Comparison of ENCODE assay signal across 9 cellular contexts in genomic region chr1:235910357-235911299, GRCh38. TPM values are rescaled to one million over a fixed set of nuclear protein-coding genes. Genes with fewer than 3 reads are reported as not detected.
DNase-seq lines count a peak whose midpoint lies in the region; ATAC-seq and TF ChIP-seq lines count a peak whose summit lies in the region.
"Had no signal": no experiment of that assay in that cellular context is flagged by ENCODE, and none has a peak within 500 bp of the region (broad histone marks: within the 10 kb centered on the region; RNA-seq: fewer than 3 reads in every experiment).

No MANE protein-coding gene starts in this region.

- no peaks in the 10 kb centered on the region for H3K9me3 Mint-ChIP-seq in activated T-cell treated with anti-CD3 and anti-CD28 coated beads, Interleukin-2, amount 50 U/mL, for 4 hours

- no peak overlapping the region for H3K4me3 ChIP-seq in gastroesophageal sphincter
- H3K4me3 ChIP-seq: gastrocnemius medialis had no signal

- peaks cover 0 to 27% (median 0%) of the 10 kb centered on the region in 3 donors for H3K4me1 ChIP-seq in gastroesophageal sphincter
- H3K4me1 ChIP-seq: gastrocnemius medialis had no signal

- DNase-seq in Caki2 (ENCODE audit: low read depth), result peak; percentile 97
- DNase-seq in HK-2 (ENCODE audit: unreplicated experiment), result peak; percentile 94
- DNase-seq in activated T-cell treated with anti-CD3 and anti-CD28 coated beads, Interleukin-2, amount 50 U/mL, for 4 hours, result peak; percentile 15
- DNase-seq in smooth muscle cell of the brain vasculature (ENCODE audit: low read depth, low spot score), result peak; percentile 73
- DNase-seq: gastrocnemius medialis had no signal

- peaks cover 2% of the 10 kb centered on the region for H3K27me3 Mint-ChIP-seq in activated T-cell treated with anti-CD3 and anti-CD28 coated beads, Interleukin-2, amount 50 U/mL, for 4 hours (ENCODE audit: low read depth)

- H3K4me3 Mint-ChIP-seq in activated T-cell treated with anti-CD3 and anti-CD28 coated beads, Interleukin-2, amount 50 U/mL, for 4 hours, result no peak overlapping the region

- H3K27ac ChIP-seq in gastroesophageal sphincter, result peak overlapping the region in 3 of 4 donors; percentile 67 to 75 (median 68)

- TF ChIP-seq EP300 in gastroesophageal sphincter (IDR thresholded peaks at IDR 0.05), result no peak

- no peak for TF ChIP-seq CTCF in gastroesophageal sphincter (IDR thresholded peaks at IDR 0.05)

- peaks cover 24% of the 10 kb centered on the region for H3K4me1 Mint-ChIP-seq in activated T-cell treated with anti-CD3 and anti-CD28 coated beads, Interleukin-2, amount 50 U/mL, for 4 hours (ENCODE audit: low read depth)

- no peaks in the 10 kb centered on the region for H3K9me3 ChIP-seq in gastroesophageal sphincter
- H3K9me3 ChIP-seq: gastrocnemius medialis had no signal

- H3K36me3 ChIP-seq in gastroesophageal sphincter, result no peaks in the 10 kb centered on the region
- H3K36me3 ChIP-seq: gastrocnemius medialis had no signal

- ATAC-seq in activated T-cell treated with anti-CD3 and anti-CD28 coated beads, Interleukin-2, amount 50 U/mL, for 4 hours, result peak; percentile 95
- ATAC-seq in gastroesophageal sphincter (peak; percentile 83), GM21619 (IDR thresholded peaks at IDR 0.05; ENCODE audit: unreplicated experiment) (no peak), HG02623 (IDR thresholded peaks at IDR 0.05; ENCODE audit: unreplicated experiment) (no peak), HG02571 (IDR thresholded peaks at IDR 0.05; ENCODE audit: unreplicated experiment) (no peak)

- WGBS in gastroesophageal sphincter (ENCODE audit: low coverage in 1 of 2), 2 donors, result 29 to 85% methylated on average over 2 to 7 of the region's 8 CpGs

- no peaks in the 10 kb centered on the region for H3K36me3 Mint-ChIP-seq in activated T-cell treated with anti-CD3 and anti-CD28 coated beads, Interleukin-2, amount 50 U/mL, for 4 hours (ENCODE audit: insufficient read depth)

- TF ChIP-seq POLR2A in gastroesophageal sphincter (IDR thresholded peaks at IDR 0.05), result no peak

- no peaks in the 10 kb centered on the region for H3K27me3 ChIP-seq in gastroesophageal sphincter

- in situ Hi-C loops in Caki2 (cut with HindIII; ENCODE audit: low pct_unique_long_range_greater_than_20kb, low sequenced_read_pairs), result no loop called here

RNA-seq across cellular contexts. Expression of gene LYST, which starts 43.9 kb away (rescaled TPM):
- 9.8 and 11.7 TPM in 2 replicates for total RNA-seq in Caki2 (2014; rRNA removed; shearing (Covaris generic); ENCODE audit: low replicate concordance)
- 10 to 100 TPM; 30.3 to 35.2 (median 33.7) TPM for total RNA-seq in activated T-cell treated with anti-CD3 and anti-CD28 coated beads, Interleukin-2, amount 50 U/mL, for 4 hours
- total RNA-seq in gastroesophageal sphincter, result 10 to 100 TPM; 27.4 to 63.5 (median 31.4) TPM

Comparison
In these comparisons a context has a peak if more than half of its experiments do, and no peak if none do; other contexts are left out.
1. DNase-seq: peak in every context shown above with its lines; median percentile 97 in Caki2; 94 in HK-2; 73 in smooth muscle cell of the brain vasculature; 15 in activated T-cell treated with anti-CD3 and anti-CD28 coated beads, Interleukin-2, amount 50 U/mL, for 4 hours.
2. ATAC-seq: peak in activated T-cell treated with anti-CD3 and anti-CD28 coated beads, Interleukin-2, amount 50 U/mL, for 4 hours (2 of 2) and gastroesophageal sphincter (single experiment); none in GM21619 (single experiment), HG02623 (single experiment) and HG02571 (single experiment).